In genomic region chr15:74983725-74984231, GRCh38 we compare ENCODE assay signal across 9 cellular contexts. TPM values are rescaled to one million over a fixed set of nuclear protein-coding genes. Genes with fewer than 3 reads are reported as not detected.
A peak's percentile ranks its signal among the peaks of the same experiment; 100 is the strongest.
DNase-seq lines count a peak whose midpoint lies in the region; ATAC-seq, FAIRE-seq and TF ChIP-seq lines count a peak whose summit lies in the region.
"Had no signal": no experiment of that assay in that cellular context is flagged by ENCODE, and none has a peak within 500 bp of the region (broad histone marks: within the 10 kb centered on the region; RNA-seq: fewer than 3 reads in every experiment).

No MANE protein-coding gene starts in this region.

- peaks cover 9% of the 10 kb centered on the region for H3K4me1 Mint-ChIP-seq in astrocyte (ENCODE audit: low read depth, unreplicated experiment)
- peaks cover 5 to 11% of the 10 kb centered on the region in 2 donors for H3K4me1 Mint-ChIP-seq in stimulated activated naive B cell treated with anti-CD40 and anti-IgM and Interleukin-4, amounts not matched to agents 10 μg/mL and 1 μg/mL and 100 μg/mL, for 72 hours

- H2AFZ ChIP-seq in PC-9 (0 out of 2 replicates have a peak overlapping the region, but pooled peaks have one; percentile 3), astrocyte (ENCODE audit: low read depth, low read length) (no peak overlapping the region)

- H3K79me2 ChIP-seq in PC-9 (ENCODE audit: low read depth) (no peaks in the 10 kb centered on the region), astrocyte (ENCODE audit: insufficient read depth, low read length) (no peaks in the 10 kb centered on the region)

- no peak overlapping the region for H3K9ac ChIP-seq in astrocyte (ENCODE audit: low read length)

- no peaks in the 10 kb centered on the region for H3K36me3 Mint-ChIP-seq in astrocyte (ENCODE audit: low read depth, unreplicated experiment)
- H3K36me3 Mint-ChIP-seq in stimulated activated naive B cell treated with anti-CD40 and anti-IgM and Interleukin-4, amounts not matched to agents 10 μg/mL and 1 μg/mL and 100 μg/mL, for 72 hours = no peaks in the 10 kb centered on the region

- POLR2A ChIA-PET in PC-9 (lab: Charles Lee; ENCODE audit: unreplicated experiment) = interaction anchor here (0.6 kb wide), 1 partner anchor 260 kb away, joined by 6 read pairs; no protein-coding TSS in a partner anchor

- no peak for FAIRE-seq in astrocyte (lab: Jason Lieb, UNC)

- H3K9me3 ChIP-seq in PC-9 (ENCODE audit: insufficient read depth, low read depth) = no peaks in the 10 kb centered on the region
- no peaks in the 10 kb centered on the region for H3K9me3 ChIP-seq in astrocyte (ENCODE audit: insufficient read depth, low read depth, low read length)
- H3K9me3 ChIP-seq: esophagus squamous epithelium had no signal

- DNase-seq in activated T-cell treated with anti-CD3 and anti-CD28 coated beads for 48 hours (ENCODE audit: low read depth) (peak; percentile 47), PC-9 (peak; percentile 25 to 78), astrocyte (ENCODE audit: low read depth) (no peak), left cardiac atrium (no peak), NCI-H128 (lab: John Stamatoyannopoulos, UW; ENCODE audit: unreplicated experiment) (no peak)
- no peak for DNase-seq in activated T-cell treated with anti-CD3 and anti-CD28 coated beads, Interleukin-2, amount 50 U/mL, for 1 hour
- peak; percentile 19 for DNase-seq in stimulated activated naive B cell treated with anti-CD40 and anti-IgM and Interleukin-4, amounts not matched to agents 10 μg/mL and 1 μg/mL and 100 μg/mL, for 72 hours
- DNase-seq: esophagus squamous epithelium had no signal

- peaks cover 2% of the 10 kb centered on the region for H3K9me3 Mint-ChIP-seq in astrocyte (ENCODE audit: unreplicated experiment)
- peaks cover 0 to 4% of the 10 kb centered on the region in 2 donors for H3K9me3 Mint-ChIP-seq in stimulated activated naive B cell treated with anti-CD40 and anti-IgM and Interleukin-4, amounts not matched to agents 10 μg/mL and 1 μg/mL and 100 μg/mL, for 72 hours

- no peaks in the 10 kb centered on the region for H3K9me2 ChIP-seq in PC-9 (ENCODE audit: insufficient read depth)

- H3K4me3 ChIP-seq in PC-9 = no peak overlapping the region
- no peak overlapping the region for H3K4me3 ChIP-seq in astrocyte (ENCODE audit: insufficient read depth, low read depth, low read length)
- H3K4me3 ChIP-seq: esophagus squamous epithelium had no signal

- H3F3A ChIP-seq in PC-9 (ENCODE audit: insufficient read depth, low read depth) = peaks cover 15% of the 10 kb centered on the region

- TF ChIP-seq CTCF in PC-9 (conservative IDR thresholded peaks at IDR 0.05) (no peak), astrocyte (IDR thresholded peaks at IDR 0.05; ENCODE audit: insufficient read depth, low read depth, low read length) (no peak)

- H3K27me3 ChIP-seq in PC-9 (ENCODE audit: insufficient read depth, low read depth) (no peaks in the 10 kb centered on the region), astrocyte (ENCODE audit: insufficient read depth, low read length) (peaks cover 11% of the 10 kb centered on the region)

- CTCF ChIA-PET in PC-9 (lab: Charles Lee) = interaction anchor here (0.6 to 0.8 kb wide), 3 partner anchors 15 to 333 kb away, joined by 3 to 4 read pairs (median 3); no protein-coding TSS in a partner anchor

- H3K4me1 ChIP-seq in PC-9 (replicated peaks; ENCODE audit: insufficient read depth) (peaks cover 23% of the 10 kb centered on the region), astrocyte (ENCODE audit: insufficient read depth, low read length) (peaks cover 4% of the 10 kb centered on the region)
- H3K4me1 ChIP-seq: esophagus squamous epithelium had no signal

- H3K27me3 Mint-ChIP-seq in astrocyte (ENCODE audit: low read depth, unreplicated experiment) = peaks cover 9% of the 10 kb centered on the region
- peaks cover 39 to 57% of the 10 kb centered on the region in 2 donors for H3K27me3 Mint-ChIP-seq in stimulated activated naive B cell treated with anti-CD40 and anti-IgM and Interleukin-4, amounts not matched to agents 10 μg/mL and 1 μg/mL and 100 μg/mL, for 72 hours

- ATAC-seq in stimulated activated naive B cell treated with anti-CD40 and anti-IgM and Interleukin-4, amounts not matched to agents 10 μg/mL and 1 μg/mL and 100 μg/mL, for 72 hours (replicated peaks) = peak; percentile 94 to 98
- ATAC-seq in left cardiac atrium (no peak), HG03039 (IDR thresholded peaks at IDR 0.05; ENCODE audit: unreplicated experiment) (no peak)

- no peak overlapping the region for H3K4me3 Mint-ChIP-seq in astrocyte (ENCODE audit: unreplicated experiment)
- no peak overlapping the region for H3K4me3 Mint-ChIP-seq in stimulated activated naive B cell treated with anti-CD40 and anti-IgM and Interleukin-4, amounts not matched to agents 10 μg/mL and 1 μg/mL and 100 μg/mL, for 72 hours

- H3K27ac ChIP-seq in PC-9 (peak overlapping the region; percentile 89), astrocyte (ENCODE audit: low read depth, low read length) (no peak overlapping the region)
- H3K27ac ChIP-seq: esophagus squamous epithelium had no signal

- H3K4me2 ChIP-seq in PC-9 (peak overlapping the region; percentile 68), astrocyte (ENCODE audit: low read length) (no peak overlapping the region)

- H3K36me3 ChIP-seq in PC-9 (ENCODE audit: low read depth) = no peaks in the 10 kb centered on the region
- H3K36me3 ChIP-seq in astrocyte (ENCODE audit: insufficient read depth, low read length) = no peaks in the 10 kb centered on the region
- H3K36me3 ChIP-seq: esophagus squamous epithelium had no signal

- no peaks in the 10 kb centered on the region for H4K20me1 ChIP-seq in PC-9 (ENCODE audit: insufficient read depth)
- H4K20me1 ChIP-seq in astrocyte (ENCODE audit: insufficient read depth, low read length) = no peaks in the 10 kb centered on the region

- peak overlapping the region; percentile 16 for H3K27ac Mint-ChIP-seq in astrocyte (ENCODE audit: unreplicated experiment)
- H3K27ac Mint-ChIP-seq in stimulated activated naive B cell treated with anti-CD40 and anti-IgM and Interleukin-4, amounts not matched to agents 10 μg/mL and 1 μg/mL and 100 μg/mL, for 72 hours = no peak overlapping the region

- intact Hi-C loops in PC-9 (cut with micrococcal nuclease; ENCODE audit: unreplicated experiment) = loop anchor here (2.0 kb wide), 1 partner anchor 27 kb away; the partner anchor contains the start of gene RPP25
- intact Hi-C loops in left cardiac atrium (cut with DNase I) = no loop called here

- no TSS peak for BruUV-seq in PC-9 (replicated peaks; lab: Mats Ljungman, UMichigan)

RNA-seq across cellular contexts. Expression of gene SCAMP5, which starts 11.6 kb away (rescaled TPM):
- total RNA-seq in PC-9 (2021) (17.9 and 19.7 TPM in 2 replicates), astrocyte (18.7 and 23.1 TPM in 2 replicates), left cardiac atrium (1 to 10 TPM; 4.5 to 5.7 TPM)

RNA-seq across cellular contexts. Expression of gene RPP25, which starts 27.2 kb away (rescaled TPM):
- total RNA-seq in PC-9 (2021) = 14.9 and 19.6 TPM in 2 replicates
- 4.1 and 4.7 TPM in 2 replicates for total RNA-seq in astrocyte
- total RNA-seq in left cardiac atrium = 1 to 10 TPM; 6.3 to 6.6 TPM

RNA-seq across cellular contexts. Expression of gene PPCDC, which starts 39.6 kb away (rescaled TPM):
- 23.7 and 24.4 TPM in 2 replicates for total RNA-seq in PC-9 (2021)
- total RNA-seq in astrocyte = 7.3 and 7.5 TPM in 2 replicates
- 1 to 10 TPM; 5.9 to 6.8 TPM for total RNA-seq in left cardiac atrium

RNA-seq across cellular contexts. Expression of gene COX5A, which starts 45.9 kb away (rescaled TPM):
- total RNA-seq in PC-9 (2021) = 177 and 247 TPM in 2 replicates
- 192 and 207 TPM in 2 replicates for total RNA-seq in astrocyte
- 100 to 1,000 TPM; 817 to 989 TPM for total RNA-seq in left cardiac atrium

Comparison
In these comparisons a context has a peak if more than half of its experiments do, and no peak if none do; other contexts are left out.
1. DNase-seq: peak in activated T-cell treated with anti-CD3 and anti-CD28 coated beads for 48 hours (single experiment), PC-9 (2 of 2) and stimulated activated naive B cell treated with anti-CD40 and anti-IgM and Interleukin-4, amounts not matched to agents 10 μg/mL and 1 μg/mL and 100 μg/mL, for 72 hours (single experiment); none in activated T-cell treated with anti-CD3 and anti-CD28 coated beads, Interleukin-2, amount 50 U/mL, for 1 hour (single experiment), astrocyte (single experiment), left cardiac atrium (single experiment) and NCI-H128 (single experiment).
2. ATAC-seq: peak in stimulated activated naive B cell treated with anti-CD40 and anti-IgM and Interleukin-4, amounts not matched to agents 10 μg/mL and 1 μg/mL and 100 μg/mL, for 72 hours (2 of 2); none in left cardiac atrium (0 of 2) and HG03039 (single experiment).